Comparison of ENCODE assay signal across 1 cellular context in genomic region chr1:1298861-1299685, GRCh38.
TF ChIP-seq lines count a peak whose summit lies in the region.

No MANE protein-coding gene starts in this region.

TF ChIP-seq in K562, 482 proteins besides CTCF, POLR2A, EP300 and RAD21 (continues in another document):
- TF ChIP-seq ZNF133 (CRISPR knock-in tag; IDR thresholded peaks at IDR 0.05): no peak
- 0 out of 2 replicates have a peak, but pooled peaks have one; percentile 15 for TF ChIP-seq FOXP4 (CRISPR knock-in tag; IDR thresholded peaks at IDR 0.05; ENCODE audit: borderline replicate concordance)
- TF ChIP-seq, protein P1, sequence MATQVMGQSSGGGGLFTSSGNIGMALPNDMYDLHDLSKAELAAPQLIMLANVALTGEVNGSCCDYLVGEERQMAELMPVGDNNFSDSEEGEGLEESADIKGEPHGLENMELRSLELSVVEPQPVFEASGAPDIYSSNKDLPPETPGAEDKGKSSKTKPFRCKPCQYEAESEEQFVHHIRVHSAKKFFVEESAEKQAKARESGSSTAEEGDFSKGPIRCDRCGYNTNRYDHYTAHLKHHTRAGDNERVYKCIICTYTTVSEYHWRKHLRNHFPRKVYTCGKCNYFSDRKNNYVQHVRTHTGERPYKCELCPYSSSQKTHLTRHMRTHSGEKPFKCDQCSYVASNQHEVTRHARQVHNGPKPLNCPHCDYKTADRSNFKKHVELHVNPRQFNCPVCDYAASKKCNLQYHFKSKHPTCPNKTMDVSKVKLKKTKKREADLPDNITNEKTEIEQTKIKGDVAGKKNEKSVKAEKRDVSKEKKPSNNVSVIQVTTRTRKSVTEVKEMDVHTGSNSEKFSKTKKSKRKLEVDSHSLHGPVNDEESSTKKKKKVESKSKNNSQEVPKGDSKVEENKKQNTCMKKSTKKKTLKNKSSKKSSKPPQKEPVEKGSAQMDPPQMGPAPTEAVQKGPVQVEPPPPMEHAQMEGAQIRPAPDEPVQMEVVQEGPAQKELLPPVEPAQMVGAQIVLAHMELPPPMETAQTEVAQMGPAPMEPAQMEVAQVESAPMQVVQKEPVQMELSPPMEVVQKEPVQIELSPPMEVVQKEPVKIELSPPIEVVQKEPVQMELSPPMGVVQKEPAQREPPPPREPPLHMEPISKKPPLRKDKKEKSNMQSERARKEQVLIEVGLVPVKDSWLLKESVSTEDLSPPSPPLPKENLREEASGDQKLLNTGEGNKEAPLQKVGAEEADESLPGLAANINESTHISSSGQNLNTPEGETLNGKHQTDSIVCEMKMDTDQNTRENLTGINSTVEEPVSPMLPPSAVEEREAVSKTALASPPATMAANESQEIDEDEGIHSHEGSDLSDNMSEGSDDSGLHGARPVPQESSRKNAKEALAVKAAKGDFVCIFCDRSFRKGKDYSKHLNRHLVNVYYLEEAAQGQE (CRISPR knock-in tag; IDR thresholded peaks at IDR 0.05; ENCODE audit: low read depth): peak; percentile 90
- TF ChIP-seq MEF2A (IDR thresholded peaks at IDR 0.05; ENCODE audit: control insufficient read depth, low read depth, low read length): no peak
- no peak for TF ChIP-seq NR1H2 (CRISPR knock-in tag; IDR thresholded peaks at IDR 0.05)
- no peak for TF ChIP-seq HMG20B (CRISPR knock-in tag; IDR thresholded peaks at IDR 0.05)
- TF ChIP-seq, protein P2, sequence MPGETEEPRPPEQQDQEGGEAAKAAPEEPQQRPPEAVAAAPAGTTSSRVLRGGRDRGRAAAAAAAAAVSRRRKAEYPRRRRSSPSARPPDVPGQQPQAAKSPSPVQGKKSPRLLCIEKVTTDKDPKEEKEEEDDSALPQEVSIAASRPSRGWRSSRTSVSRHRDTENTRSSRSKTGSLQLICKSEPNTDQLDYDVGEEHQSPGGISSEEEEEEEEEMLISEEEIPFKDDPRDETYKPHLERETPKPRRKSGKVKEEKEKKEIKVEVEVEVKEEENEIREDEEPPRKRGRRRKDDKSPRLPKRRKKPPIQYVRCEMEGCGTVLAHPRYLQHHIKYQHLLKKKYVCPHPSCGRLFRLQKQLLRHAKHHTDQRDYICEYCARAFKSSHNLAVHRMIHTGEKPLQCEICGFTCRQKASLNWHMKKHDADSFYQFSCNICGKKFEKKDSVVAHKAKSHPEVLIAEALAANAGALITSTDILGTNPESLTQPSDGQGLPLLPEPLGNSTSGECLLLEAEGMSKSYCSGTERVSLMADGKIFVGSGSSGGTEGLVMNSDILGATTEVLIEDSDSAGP (CRISPR knock-in tag; IDR thresholded peaks at IDR 0.05): no peak
- TF ChIP-seq OTX1 (CRISPR knock-in tag; IDR thresholded peaks at IDR 0.05): no peak
- TF ChIP-seq PATZ1 (CRISPR knock-in tag; IDR thresholded peaks at IDR 0.05; ENCODE audit: borderline replicate concordance): no peak
- TF ChIP-seq, protein P3, sequence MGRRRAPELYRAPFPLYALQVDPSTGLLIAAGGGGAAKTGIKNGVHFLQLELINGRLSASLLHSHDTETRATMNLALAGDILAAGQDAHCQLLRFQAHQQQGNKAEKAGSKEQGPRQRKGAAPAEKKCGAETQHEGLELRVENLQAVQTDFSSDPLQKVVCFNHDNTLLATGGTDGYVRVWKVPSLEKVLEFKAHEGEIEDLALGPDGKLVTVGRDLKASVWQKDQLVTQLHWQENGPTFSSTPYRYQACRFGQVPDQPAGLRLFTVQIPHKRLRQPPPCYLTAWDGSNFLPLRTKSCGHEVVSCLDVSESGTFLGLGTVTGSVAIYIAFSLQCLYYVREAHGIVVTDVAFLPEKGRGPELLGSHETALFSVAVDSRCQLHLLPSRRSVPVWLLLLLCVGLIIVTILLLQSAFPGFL (CRISPR knock-in tag; IDR thresholded peaks at IDR 0.05): no peak
- TF ChIP-seq XRCC3 (IDR thresholded peaks at IDR 0.05): no peak
- no peak for TF ChIP-seq FOXM1 (IDR thresholded peaks at IDR 0.05; ENCODE audit: low read depth)
- no peak for TF ChIP-seq FOXM1 (CRISPR knock-in tag; IDR thresholded peaks at IDR 0.05; ENCODE audit: low read depth)
- peak; percentile 40; the same call in 1 of the 2 replicates for TF ChIP-seq TFAP4 (CRISPR knock-in tag; IDR thresholded peaks at IDR 0.05; ENCODE audit: borderline replicate concordance)
- no peak for TF ChIP-seq PHF20 (IDR thresholded peaks at IDR 0.05; ENCODE audit: partially characterized antibody)
- TF ChIP-seq RFX7 (CRISPR knock-in tag; IDR thresholded peaks at IDR 0.05): no peak
- TF ChIP-seq NFE2L1 (tag; IDR thresholded peaks at IDR 0.05; ENCODE audit: borderline replicate concordance, low read depth): no peak
- TF ChIP-seq RNF2 (IDR thresholded peaks at IDR 0.05): no peak
- TF ChIP-seq MIER1 (IDR thresholded peaks at IDR 0.05; ENCODE audit: low read depth): peak; percentile 86
- no peak for TF ChIP-seq HEY1 (CRISPR knock-in tag; IDR thresholded peaks at IDR 0.05; ENCODE audit: borderline replicate concordance)
- TF ChIP-seq, protein P4, sequence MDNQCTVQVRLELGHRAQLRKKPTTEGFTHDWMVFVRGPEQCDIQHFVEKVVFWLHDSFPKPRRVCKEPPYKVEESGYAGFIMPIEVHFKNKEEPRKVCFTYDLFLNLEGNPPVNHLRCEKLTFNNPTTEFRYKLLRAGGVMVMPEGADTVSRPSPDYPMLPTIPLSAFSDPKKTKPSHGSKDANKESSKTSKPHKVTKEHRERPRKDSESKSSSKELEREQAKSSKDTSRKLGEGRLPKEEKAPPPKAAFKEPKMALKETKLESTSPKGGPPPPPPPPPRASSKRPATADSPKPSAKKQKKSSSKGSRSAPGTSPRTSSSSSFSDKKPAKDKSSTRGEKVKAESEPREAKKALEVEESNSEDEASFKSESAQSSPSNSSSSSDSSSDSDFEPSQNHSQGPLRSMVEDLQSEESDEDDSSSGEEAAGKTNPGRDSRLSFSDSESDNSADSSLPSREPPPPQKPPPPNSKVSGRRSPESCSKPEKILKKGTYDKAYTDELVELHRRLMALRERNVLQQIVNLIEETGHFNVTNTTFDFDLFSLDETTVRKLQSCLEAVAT (IDR thresholded peaks at IDR 0.05): no peak
- peak; percentile 56; the same call in 1 of the 2 replicates for TF ChIP-seq ARID4B (CRISPR knock-in tag; IDR thresholded peaks at IDR 0.05)
- TF ChIP-seq KDM5B (IDR thresholded peaks at IDR 0.05; ENCODE audit: insufficient replicate concordance, low read depth, low read length): no peak
- TF ChIP-seq POU5F1 (IDR thresholded peaks at IDR 0.05; ENCODE audit: borderline replicate concordance, low read depth, low read length, partially characterized antibody): no peak
- no peak for TF ChIP-seq HDAC6 (IDR thresholded peaks at IDR 0.05; ENCODE audit: low read depth, low read length)
- TF ChIP-seq ZNF140 (CRISPR knock-in tag; IDR thresholded peaks at IDR 0.05): no peak
- no peak for TF ChIP-seq ZNF395 (CRISPR knock-in tag; IDR thresholded peaks at IDR 0.05)
- TF ChIP-seq TEAD1 (CRISPR knock-in tag; IDR thresholded peaks at IDR 0.05): no peak
- TF ChIP-seq HDAC1 (IDR thresholded peaks at IDR 0.05): no peak
- TF ChIP-seq, protein P5, sequence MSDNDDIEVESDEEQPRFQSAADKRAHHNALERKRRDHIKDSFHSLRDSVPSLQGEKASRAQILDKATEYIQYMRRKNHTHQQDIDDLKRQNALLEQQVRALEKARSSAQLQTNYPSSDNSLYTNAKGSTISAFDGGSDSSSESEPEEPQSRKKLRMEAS (CRISPR knock-in tag; IDR thresholded peaks at IDR 0.05): peak; percentile 26; the same call in 1 of the 2 replicates
- TF ChIP-seq ZNF324 (CRISPR knock-in tag; IDR thresholded peaks at IDR 0.05): no peak
- TF ChIP-seq E2F4 (CRISPR knock-in tag; IDR thresholded peaks at IDR 0.05; ENCODE audit: low read depth): 0 out of 2 replicates have a peak, but pooled peaks have one; percentile 28
- no peak for TF ChIP-seq NBN (IDR thresholded peaks at IDR 0.05; ENCODE audit: low read depth)
- TF ChIP-seq RBFOX2 (IDR thresholded peaks at IDR 0.05; ENCODE audit: low read depth, low read length): 0 out of 2 replicates have a peak, but pooled peaks have one; percentile 12
- peak; percentile 69 for TF ChIP-seq POLR2G (IDR thresholded peaks at IDR 0.05; ENCODE audit: low read depth, low read length)
- no peak for TF ChIP-seq MYNN (IDR thresholded peaks at IDR 0.05)
- TF ChIP-seq MYNN (CRISPR knock-in tag; IDR thresholded peaks at IDR 0.05): no peak
- TF ChIP-seq EWSR1 (IDR thresholded peaks at IDR 0.05; ENCODE audit: borderline replicate concordance, low read depth, partially characterized antibody): no peak
- TF ChIP-seq TCF3 (CRISPR knock-in tag; IDR thresholded peaks at IDR 0.05): no peak
- TF ChIP-seq, protein P6, sequence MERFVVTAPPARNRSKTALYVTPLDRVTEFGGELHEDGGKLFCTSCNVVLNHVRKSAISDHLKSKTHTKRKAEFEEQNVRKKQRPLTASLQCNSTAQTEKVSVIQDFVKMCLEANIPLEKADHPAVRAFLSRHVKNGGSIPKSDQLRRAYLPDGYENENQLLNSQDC (CRISPR knock-in tag; IDR thresholded peaks at IDR 0.05): no peak
- TF ChIP-seq DNMT1 (IDR thresholded peaks at IDR 0.05): no peak
